ENCODE assay signal across 31 cellular contexts in genomic region chr2:86218124-86218523, GRCh38. TPM values are rescaled to one million over a fixed set of nuclear protein-coding genes. Genes with fewer than 3 reads are reported as not detected.
A peak's percentile ranks its signal among the peaks of the same experiment; 100 is the strongest.
DNase-seq lines count a peak whose midpoint lies in the region; ATAC-seq and TF ChIP-seq lines count a peak whose summit lies in the region.
"Had no signal": no experiment of that assay in that cellular context is flagged by ENCODE, and none has a peak within 500 bp of the region (broad histone marks: within the 10 kb centered on the region; RNA-seq: fewer than 3 reads in every experiment).

No MANE protein-coding gene starts in this region.

- H3K27ac ChIP-seq in caudate nucleus (ENCODE audit: low read depth, low read length): peak overlapping the region; percentile 80
- H3K27ac ChIP-seq: esophagus squamous epithelium, foreskin keratinocyte, heart left ventricle, left lung, neutrophil, Peyer's patch, upper lobe of left lung had no signal

- H3K36me3 Mint-ChIP-seq in activated CD4-positive, alpha-beta T cell treated with anti-CD3 and anti-CD28 coated beads, Interleukin-2, amount 10 ng/mL, durations not matched to agents 7 days and 5 days (ENCODE audit: low read depth): peaks cover 14% of the 10 kb centered on the region
- peaks cover 12% of the 10 kb centered on the region; the same call in 1 of the 2 replicates for H3K36me3 Mint-ChIP-seq in HFFc6 (ENCODE audit: low read depth)
- no peaks in the 10 kb centered on the region for H3K36me3 Mint-ChIP-seq in type B pancreatic cell

- ATAC-seq in stimulated activated naive CD8-positive, alpha-beta T cell treated with anti-CD3 and anti-CD28 coated beads, Interleukin-15, Interleukin-2, amounts not matched to agents 100 U/mL and 50 U/mL, for 24 hours: peak; percentile 29
- ATAC-seq: activated T-cell treated with anti-CD3 and anti-CD28 coated beads, Interleukin-2, amount 50 U/mL, for 4 hours; heart left ventricle; left lung; sciatic nerve had no signal

- DNase-seq in activated CD4-positive, alpha-beta T cell treated with anti-CD3 and anti-CD28 coated beads, Interleukin-2, amount 10 ng/mL, durations not matched to agents 7 days and 5 days: no peak
- DNase-seq in activated CD4-positive, alpha-beta T cell treated with anti-CD3 and anti-CD28 coated beads, Interleukin-2, amount 50 U/mL, for 48 hours: no peak
- DNase-seq in HFFc6: no peak
- DNase-seq in caudate nucleus (lab: John Stamatoyannopoulos, UW): no peak
- no peak for DNase-seq in stimulated activated naive CD8-positive, alpha-beta T cell treated with anti-CD3 and anti-CD28 coated beads, Interleukin-15, Interleukin-2, amounts not matched to agents 100 U/mL and 50 U/mL, for 24 hours
- no peak for DNase-seq in type B pancreatic cell (ENCODE audit: extremely low spot score, unreplicated experiment)
- DNase-seq in HK-2 (ENCODE audit: unreplicated experiment): no peak
- DNase-seq in epidermal melanocyte (ENCODE audit: insufficient read length, low spot score): no peak
- DNase-seq: activated CD4-positive, CD25-positive, alpha-beta regulatory T cell treated with anti-CD3 and anti-CD28 coated beads, Interleukin-2, amount 50 U/mL, for 72 hours; activated gamma-delta T cell treated with Interleukin-2 at 50 U/mL for 16 hours; activated T-cell treated with anti-CD3 and anti-CD28 coated beads, Interleukin-2, amount 50 U/mL, for 4 hours; CD4-positive, alpha-beta memory T cell; esophagus squamous epithelium; foreskin keratinocyte; H7; islet precursor cell; Karpas-422; left lung; mesendoderm; NCI-H1417; NCI-H2081; NCI-H2227 treated with DMSO at 0.1 percent for 48 hours; NCI-H69; Peyer's patch; SHP77; stimulated activated CD4-positive, alpha-beta T cell treated with anti-CD3 and anti-CD28 coated beads, Interleukin-4, amount 100 ng/mL, for 24 hours; upper lobe of left lung had no signal

- H3K27ac Mint-ChIP-seq in activated CD4-positive, alpha-beta T cell treated with anti-CD3 and anti-CD28 coated beads, Interleukin-2, amount 10 ng/mL, durations not matched to agents 7 days and 5 days: peak overlapping the region; percentile 50
- H3K27ac Mint-ChIP-seq in HFFc6 (peak overlapping the region; percentile 78), type B pancreatic cell (no peak overlapping the region)

- POLR2A ChIA-PET in activated CD4-positive, alpha-beta T cell treated with anti-CD3 and anti-CD28 coated beads, Interleukin-2, amount 10 ng/mL, durations not matched to agents 7 days and 5 days (lab: Charles Lee): interaction anchor here (0.6 kb wide), 1 partner anchor 37 kb away, joined by 3 read pairs; no protein-coding TSS in a partner anchor

- TF ChIP-seq CTCF in HFFc6 (IDR thresholded peaks at IDR 0.05) (no peak), type B pancreatic cell (conservative IDR thresholded peaks at IDR 0.05) (no peak)

- H3K4me1 Mint-ChIP-seq in activated CD4-positive, alpha-beta T cell treated with anti-CD3 and anti-CD28 coated beads, Interleukin-2, amount 10 ng/mL, durations not matched to agents 7 days and 5 days: peaks cover 32% of the 10 kb centered on the region
- H3K4me1 Mint-ChIP-seq in HFFc6 (ENCODE audit: low read depth): peaks cover 69% of the 10 kb centered on the region
- H3K4me1 Mint-ChIP-seq in type B pancreatic cell (ENCODE audit: unreplicated experiment): peaks cover 20% of the 10 kb centered on the region

- CTCF ChIA-PET in activated CD4-positive, alpha-beta T cell treated with anti-CD3 and anti-CD28 coated beads, Interleukin-2, amount 10 ng/mL, durations not matched to agents 7 days and 5 days (lab: Charles Lee): no interaction called here

- H3K27me3 Mint-ChIP-seq in activated CD4-positive, alpha-beta T cell treated with anti-CD3 and anti-CD28 coated beads, Interleukin-2, amount 10 ng/mL, durations not matched to agents 7 days and 5 days: no peaks in the 10 kb centered on the region
- no peaks in the 10 kb centered on the region; the same call in 1 of the 2 replicates for H3K27me3 Mint-ChIP-seq in HFFc6 (ENCODE audit: insufficient read depth)
- H3K27me3 Mint-ChIP-seq in type B pancreatic cell: no peaks in the 10 kb centered on the region
- H3K27me3 Mint-ChIP-seq: CD4-positive, alpha-beta memory T cell had no signal

- peaks cover 7% of the 10 kb centered on the region for H3K9me3 Mint-ChIP-seq in activated CD4-positive, alpha-beta T cell treated with anti-CD3 and anti-CD28 coated beads, Interleukin-2, amount 10 ng/mL, durations not matched to agents 7 days and 5 days
- H3K9me3 Mint-ChIP-seq in HFFc6: no peaks in the 10 kb centered on the region
- H3K9me3 Mint-ChIP-seq in type B pancreatic cell: no peaks in the 10 kb centered on the region
- H3K9me3 Mint-ChIP-seq: activated T-cell treated with anti-CD3 and anti-CD28 coated beads, Interleukin-2, amount 50 U/mL, for 4 hours; brain; CD4-positive, alpha-beta memory T cell had no signal

- H3K4me3 Mint-ChIP-seq in activated CD4-positive, alpha-beta T cell treated with anti-CD3 and anti-CD28 coated beads, Interleukin-2, amount 10 ng/mL, durations not matched to agents 7 days and 5 days: no peak overlapping the region
- H3K4me3 Mint-ChIP-seq in HFFc6 (no peak overlapping the region; the same call in 1 of the 2 replicates), type B pancreatic cell (no peak overlapping the region)
- H3K4me3 Mint-ChIP-seq: activated T-cell treated with anti-CD3 and anti-CD28 coated beads, Interleukin-2, amount 50 U/mL, for 4 hours; brain; CD4-positive, alpha-beta memory T cell had no signal

RNA-seq across cellular contexts. Expression of gene MRPL35, which starts 18.9 kb away (rescaled TPM):
- 10 to 100 TPM; 45.0 to 58.0 TPM for total RNA-seq in activated CD4-positive, alpha-beta T cell treated with anti-CD3 and anti-CD28 coated beads, Interleukin-2, amount 10 ng/mL, durations not matched to agents 7 days and 5 days
- total RNA-seq in HFFc6 (2021; fragmentation: NEBNext Ultra II Directional; extraction: Animal tissue kit (Norgen Biotek cat#: 25700)): 10 to 100 TPM; 36.3 to 55.3 (median 46.6) TPM
- 40.2 and 43.5 TPM in 2 replicates for total RNA-seq in type B pancreatic cell (ENCODE audit: low replicate concordance)

RNA-seq across cellular contexts. Expression of gene IMMT, which starts 22.9 kb away (rescaled TPM):
- 100 to 1,000 TPM; 130 to 135 TPM for total RNA-seq in activated CD4-positive, alpha-beta T cell treated with anti-CD3 and anti-CD28 coated beads, Interleukin-2, amount 10 ng/mL, durations not matched to agents 7 days and 5 days
- 10 to 100 TPM; 83.0 to 93.4 (median 87.6) TPM for total RNA-seq in HFFc6 (2021; fragmentation: NEBNext Ultra II Directional; extraction: Animal tissue kit (Norgen Biotek cat#: 25700))
- 83.6 and 108 TPM in 2 replicates for total RNA-seq in type B pancreatic cell (ENCODE audit: low replicate concordance)
